ENCODE assay signal across 7 cellular contexts in genomic region chr9:129910628-129911567, GRCh38.
DNase-seq lines count a peak whose midpoint lies in the region; FAIRE-seq and TF ChIP-seq lines count a peak whose summit lies in the region.

No MANE protein-coding gene starts in this region.

- DNase-seq in GM04504 (ENCODE audit: low read depth) (peak; percentile 98), RCC 7860 (ENCODE audit: low spot score) (peak; percentile 96), endothelial cell (ENCODE audit: low spot score) (no peak), retinal pigment epithelial cell (ENCODE audit: low read depth) (peak; percentile 100), globus pallidus (ENCODE audit: low spot score) (no peak), NCI-H1694 treated with DMSO at 0.1 percent for 48 hours (lab: John Stamatoyannopoulos, UW) (no peak), ecto neural progenitor cell (ENCODE audit: low spot score) (no peak)

- TF ChIP-seq CTCF in endothelial cell (IDR thresholded peaks at IDR 0.05; ENCODE audit: unreplicated experiment) (no peak), retinal pigment epithelial cell (conservative IDR thresholded peaks at IDR 0.05; ENCODE audit: low read depth, low read length) (no peak)

- H3K4me3 ChIP-seq in retinal pigment epithelial cell (ENCODE audit: low read length), result no peak overlapping the region

- FAIRE-seq in RCC 7860 (lab: Jason Lieb, UNC), result peak; percentile 98

- peaks cover 2% of the 10 kb centered on the region for H3K27me3 Mint-ChIP-seq in endothelial cell (ENCODE audit: unreplicated experiment)

- H3K4me3 Mint-ChIP-seq in endothelial cell (ENCODE audit: unreplicated experiment), result peak overlapping the region; percentile 24

- H3K4me1 Mint-ChIP-seq in endothelial cell (ENCODE audit: unreplicated experiment), result no peaks in the 10 kb centered on the region

- H3K36me3 Mint-ChIP-seq in endothelial cell (ENCODE audit: low read depth, unreplicated experiment), result peaks cover 30% of the 10 kb centered on the region

- H3K27ac Mint-ChIP-seq in endothelial cell (ENCODE audit: unreplicated experiment), result no peak overlapping the region

- no peaks in the 10 kb centered on the region for H3K9me3 Mint-ChIP-seq in endothelial cell (ENCODE audit: unreplicated experiment)

Comparison
In these comparisons a context has a peak if more than half of its experiments do, and no peak if none do; other contexts are left out.
1. DNase-seq: peak in GM04504 (single experiment), RCC 7860 (single experiment) and retinal pigment epithelial cell (single experiment); none in endothelial cell (single experiment), globus pallidus (single experiment), NCI-H1694 treated with DMSO at 0.1 percent for 48 hours (single experiment) and ecto neural progenitor cell (single experiment).